In genomic region chr6:31559958-31560696, GRCh38 we compare ENCODE assay signal across 8 cellular contexts. TPM values are rescaled to one million over a fixed set of nuclear protein-coding genes. Genes with fewer than 3 reads are reported as not detected.
DNase-seq lines count a peak whose midpoint lies in the region; ATAC-seq and TF ChIP-seq lines count a peak whose summit lies in the region.

No MANE protein-coding gene starts in this region.

- H3K27me3 ChIP-seq in smooth muscle cell (ENCODE audit: low read depth): no peaks in the 10 kb centered on the region

- H3K9me3 ChIP-seq in smooth muscle cell (replicated peaks; ENCODE audit: low read depth): no peaks in the 10 kb centered on the region

- peak; percentile 86 for DNase-seq in NAMALWA (ENCODE audit: low spot score)
- DNase-seq in activated gamma-delta T cell treated with anti-CD3 and anti-CD28 coated beads, Interleukin-2, amount 50 U/mL, for 16 hours (ENCODE audit: low read depth): peak; percentile 34
- peak; percentile 82 for DNase-seq in left cardiac atrium
- no peak for DNase-seq in smooth muscle cell (lab: John Stamatoyannopoulos, UW; ENCODE audit: unreplicated experiment)
- DNase-seq in NCI-H187 (lab: John Stamatoyannopoulos, UW): no peak
- no peak for DNase-seq in DMS 273 treated with DMSO at 0.1 percent for 48 hours (lab: John Stamatoyannopoulos, UW)

- H3K4me2 ChIP-seq in smooth muscle cell: peak overlapping the region; percentile 50

- H3K79me2 ChIP-seq in smooth muscle cell (ENCODE audit: low read depth): no peaks in the 10 kb centered on the region

- H3K4me1 ChIP-seq in smooth muscle cell (ENCODE audit: low read depth): peaks cover 6% of the 10 kb centered on the region

- H4K20me1 ChIP-seq in smooth muscle cell (ENCODE audit: low read depth): no peaks in the 10 kb centered on the region

- H3K36me3 ChIP-seq in smooth muscle cell (ENCODE audit: low read depth): no peaks in the 10 kb centered on the region

- ATAC-seq in GM18505 (IDR thresholded peaks at IDR 0.05; ENCODE audit: unreplicated experiment): peak; percentile 60
- peak; percentile 52 for ATAC-seq in HG02610 (IDR thresholded peaks at IDR 0.05; ENCODE audit: unreplicated experiment)
- peak; percentile 82 to 88 for ATAC-seq in left cardiac atrium

- no peak overlapping the region for H2AFZ ChIP-seq in smooth muscle cell (ENCODE audit: low read depth)

- peak; percentile 63 for TF ChIP-seq POLR2A in GM18505 (IDR thresholded peaks at IDR 0.05; ENCODE audit: borderline replicate concordance, extremely low read depth, insufficient read depth, insufficient read length)

- 40% methylated on average over 7 of the region's 7 CpGs for WGBS in smooth muscle cell (ENCODE audit: low lambda C conversion rate)

- peak overlapping the region; percentile 5 for H3K9ac ChIP-seq in smooth muscle cell (ENCODE audit: low read depth)

- intact Hi-C loops in left cardiac atrium (cut with DNase I): no loop called here

- H3F3A ChIP-seq in smooth muscle cell (ENCODE audit: low read depth): peaks cover 26% of the 10 kb centered on the region

- peak overlapping the region; percentile 89 for H3K27ac ChIP-seq in smooth muscle cell (ENCODE audit: low read depth)

- H3K4me3 ChIP-seq in smooth muscle cell: no peak overlapping the region

- TF ChIP-seq CTCF in smooth muscle cell (IDR thresholded peaks at IDR 0.05; ENCODE audit: borderline replicate concordance, insufficient read depth, poor library complexity, severe bottlenecking): no peak

RNA-seq across cellular contexts. Expression of gene LTA, which starts 12.0 kb away (rescaled TPM):
- total RNA-seq in left cardiac atrium: not detected
- 1.8 TPM in 1 of 2 replicates, not detected in the other for total RNA-seq in smooth muscle cell
- 0.74 TPM in 1 of 2 replicates, not detected in the other for polyA plus RNA-seq in smooth muscle cell

RNA-seq across cellular contexts. Expression of gene NFKBIL1, which starts 12.7 kb away (rescaled TPM):
- total RNA-seq in left cardiac atrium (10 to 100 TPM; 12.9 to 14.8 TPM), smooth muscle cell (8.1 and 28.2 TPM in 2 replicates)
- 23.5 and 25.9 TPM in 2 replicates for polyA plus RNA-seq in smooth muscle cell

RNA-seq across cellular contexts. Expression of gene ATP6V1G2, which starts 13.7 kb away (rescaled TPM):
- 1 to 10 TPM; 1.9 to 2.7 TPM for total RNA-seq in left cardiac atrium
- 0.90 and 1.0 TPM in 2 replicates for total RNA-seq in smooth muscle cell
- polyA plus RNA-seq in smooth muscle cell: 2.3 and 2.4 TPM in 2 replicates

RNA-seq across cellular contexts. Expression of gene TNF, which starts 15.2 kb away (rescaled TPM):
- total RNA-seq in left cardiac atrium: under 1 TPM; 0.53 to 0.92 TPM
- total RNA-seq in smooth muscle cell: 0.94 and 3.0 TPM in 2 replicates
- 1.5 and 2.4 TPM in 2 replicates for polyA plus RNA-seq in smooth muscle cell

RNA-seq across cellular contexts. Expression of gene DDX39B, which starts 18.3 kb away (rescaled TPM):
- total RNA-seq in left cardiac atrium (100 to 1,000 TPM; 188 to 224 TPM), smooth muscle cell (137 and 153 TPM in 2 replicates)
- 117 and 146 TPM in 2 replicates for polyA plus RNA-seq in smooth muscle cell

Comparison
In these comparisons a context has a peak if more than half of its experiments do, and no peak if none do; other contexts are left out.
1. DNase-seq: peak in NAMALWA (single experiment), activated gamma-delta T cell treated with anti-CD3 and anti-CD28 coated beads, Interleukin-2, amount 50 U/mL, for 16 hours (single experiment) and left cardiac atrium (single experiment); none in smooth muscle cell (single experiment), NCI-H187 (0 of 2) and DMS 273 treated with DMSO at 0.1 percent for 48 hours (single experiment).
2. Peak in every context shown above with its lines, with median percentiles within 50 percentile points of each other: ATAC-seq.